In the genomic region with DNA sequence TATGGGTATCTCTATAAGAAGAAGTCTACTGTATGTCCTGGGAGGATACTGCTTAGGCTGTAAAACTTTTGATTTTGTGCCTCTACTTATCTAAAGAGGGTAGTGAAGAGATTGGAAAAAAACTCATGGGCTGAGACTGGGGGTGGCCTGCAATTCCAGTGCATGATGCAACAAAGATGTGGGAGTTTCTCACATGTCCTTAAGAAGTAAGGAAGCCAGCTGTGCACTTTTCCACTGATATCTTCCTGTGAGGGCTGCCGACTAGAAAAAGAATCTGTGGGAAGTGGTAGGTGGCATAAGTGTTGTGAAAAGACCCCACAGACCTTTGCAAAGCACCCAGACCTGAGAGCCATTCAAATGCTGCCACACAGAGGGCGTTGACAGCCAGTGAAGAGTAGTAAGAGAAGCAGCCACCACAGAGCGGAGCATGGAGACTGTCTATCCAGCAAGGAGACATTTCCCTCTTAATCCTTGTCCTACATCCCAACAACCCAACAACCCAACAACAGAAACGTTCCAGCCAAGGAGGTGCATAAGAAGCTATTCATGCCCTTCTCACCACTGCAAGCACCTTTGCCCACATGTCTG, we compare ENCODE assay signal across 1 cellular context.
TF ChIP-seq lines count a peak whose summit lies in the region.

No MANE protein-coding gene starts in this region.

TF ChIP-seq in GM23338, 12 proteins besides CTCF, POLR2A, EP300 and RAD21 (continued from another document):
- TF ChIP-seq EZH2 (IDR thresholded peaks at IDR 0.05; ENCODE audit: low read depth, unreplicated experiment) (no peak), STAT1 (IDR thresholded peaks at IDR 0.05; ENCODE audit: unreplicated experiment) (no peak), NANOG (IDR thresholded peaks at IDR 0.05; ENCODE audit: borderline replicate concordance) (no peak), ZNF114 (CRISPR knock-in tag; IDR thresholded peaks at IDR 0.05) (no peak), POLR2AphosphoS5 (IDR thresholded peaks at IDR 0.05; ENCODE audit: low read depth) (no peak)
- TF ChIP-seq, protein P1, sequence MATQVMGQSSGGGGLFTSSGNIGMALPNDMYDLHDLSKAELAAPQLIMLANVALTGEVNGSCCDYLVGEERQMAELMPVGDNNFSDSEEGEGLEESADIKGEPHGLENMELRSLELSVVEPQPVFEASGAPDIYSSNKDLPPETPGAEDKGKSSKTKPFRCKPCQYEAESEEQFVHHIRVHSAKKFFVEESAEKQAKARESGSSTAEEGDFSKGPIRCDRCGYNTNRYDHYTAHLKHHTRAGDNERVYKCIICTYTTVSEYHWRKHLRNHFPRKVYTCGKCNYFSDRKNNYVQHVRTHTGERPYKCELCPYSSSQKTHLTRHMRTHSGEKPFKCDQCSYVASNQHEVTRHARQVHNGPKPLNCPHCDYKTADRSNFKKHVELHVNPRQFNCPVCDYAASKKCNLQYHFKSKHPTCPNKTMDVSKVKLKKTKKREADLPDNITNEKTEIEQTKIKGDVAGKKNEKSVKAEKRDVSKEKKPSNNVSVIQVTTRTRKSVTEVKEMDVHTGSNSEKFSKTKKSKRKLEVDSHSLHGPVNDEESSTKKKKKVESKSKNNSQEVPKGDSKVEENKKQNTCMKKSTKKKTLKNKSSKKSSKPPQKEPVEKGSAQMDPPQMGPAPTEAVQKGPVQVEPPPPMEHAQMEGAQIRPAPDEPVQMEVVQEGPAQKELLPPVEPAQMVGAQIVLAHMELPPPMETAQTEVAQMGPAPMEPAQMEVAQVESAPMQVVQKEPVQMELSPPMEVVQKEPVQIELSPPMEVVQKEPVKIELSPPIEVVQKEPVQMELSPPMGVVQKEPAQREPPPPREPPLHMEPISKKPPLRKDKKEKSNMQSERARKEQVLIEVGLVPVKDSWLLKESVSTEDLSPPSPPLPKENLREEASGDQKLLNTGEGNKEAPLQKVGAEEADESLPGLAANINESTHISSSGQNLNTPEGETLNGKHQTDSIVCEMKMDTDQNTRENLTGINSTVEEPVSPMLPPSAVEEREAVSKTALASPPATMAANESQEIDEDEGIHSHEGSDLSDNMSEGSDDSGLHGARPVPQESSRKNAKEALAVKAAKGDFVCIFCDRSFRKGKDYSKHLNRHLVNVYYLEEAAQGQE (IDR thresholded peaks at IDR 0.05; ENCODE audit: unreplicated experiment) = no peak
- TF ChIP-seq, protein P2, sequence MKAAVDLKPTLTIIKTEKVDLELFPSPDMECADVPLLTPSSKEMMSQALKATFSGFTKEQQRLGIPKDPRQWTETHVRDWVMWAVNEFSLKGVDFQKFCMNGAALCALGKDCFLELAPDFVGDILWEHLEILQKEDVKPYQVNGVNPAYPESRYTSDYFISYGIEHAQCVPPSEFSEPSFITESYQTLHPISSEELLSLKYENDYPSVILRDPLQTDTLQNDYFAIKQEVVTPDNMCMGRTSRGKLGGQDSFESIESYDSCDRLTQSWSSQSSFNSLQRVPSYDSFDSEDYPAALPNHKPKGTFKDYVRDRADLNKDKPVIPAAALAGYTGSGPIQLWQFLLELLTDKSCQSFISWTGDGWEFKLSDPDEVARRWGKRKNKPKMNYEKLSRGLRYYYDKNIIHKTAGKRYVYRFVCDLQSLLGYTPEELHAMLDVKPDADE (IDR thresholded peaks at IDR 0.05) = no peak
- TF ChIP-seq, protein P3, sequence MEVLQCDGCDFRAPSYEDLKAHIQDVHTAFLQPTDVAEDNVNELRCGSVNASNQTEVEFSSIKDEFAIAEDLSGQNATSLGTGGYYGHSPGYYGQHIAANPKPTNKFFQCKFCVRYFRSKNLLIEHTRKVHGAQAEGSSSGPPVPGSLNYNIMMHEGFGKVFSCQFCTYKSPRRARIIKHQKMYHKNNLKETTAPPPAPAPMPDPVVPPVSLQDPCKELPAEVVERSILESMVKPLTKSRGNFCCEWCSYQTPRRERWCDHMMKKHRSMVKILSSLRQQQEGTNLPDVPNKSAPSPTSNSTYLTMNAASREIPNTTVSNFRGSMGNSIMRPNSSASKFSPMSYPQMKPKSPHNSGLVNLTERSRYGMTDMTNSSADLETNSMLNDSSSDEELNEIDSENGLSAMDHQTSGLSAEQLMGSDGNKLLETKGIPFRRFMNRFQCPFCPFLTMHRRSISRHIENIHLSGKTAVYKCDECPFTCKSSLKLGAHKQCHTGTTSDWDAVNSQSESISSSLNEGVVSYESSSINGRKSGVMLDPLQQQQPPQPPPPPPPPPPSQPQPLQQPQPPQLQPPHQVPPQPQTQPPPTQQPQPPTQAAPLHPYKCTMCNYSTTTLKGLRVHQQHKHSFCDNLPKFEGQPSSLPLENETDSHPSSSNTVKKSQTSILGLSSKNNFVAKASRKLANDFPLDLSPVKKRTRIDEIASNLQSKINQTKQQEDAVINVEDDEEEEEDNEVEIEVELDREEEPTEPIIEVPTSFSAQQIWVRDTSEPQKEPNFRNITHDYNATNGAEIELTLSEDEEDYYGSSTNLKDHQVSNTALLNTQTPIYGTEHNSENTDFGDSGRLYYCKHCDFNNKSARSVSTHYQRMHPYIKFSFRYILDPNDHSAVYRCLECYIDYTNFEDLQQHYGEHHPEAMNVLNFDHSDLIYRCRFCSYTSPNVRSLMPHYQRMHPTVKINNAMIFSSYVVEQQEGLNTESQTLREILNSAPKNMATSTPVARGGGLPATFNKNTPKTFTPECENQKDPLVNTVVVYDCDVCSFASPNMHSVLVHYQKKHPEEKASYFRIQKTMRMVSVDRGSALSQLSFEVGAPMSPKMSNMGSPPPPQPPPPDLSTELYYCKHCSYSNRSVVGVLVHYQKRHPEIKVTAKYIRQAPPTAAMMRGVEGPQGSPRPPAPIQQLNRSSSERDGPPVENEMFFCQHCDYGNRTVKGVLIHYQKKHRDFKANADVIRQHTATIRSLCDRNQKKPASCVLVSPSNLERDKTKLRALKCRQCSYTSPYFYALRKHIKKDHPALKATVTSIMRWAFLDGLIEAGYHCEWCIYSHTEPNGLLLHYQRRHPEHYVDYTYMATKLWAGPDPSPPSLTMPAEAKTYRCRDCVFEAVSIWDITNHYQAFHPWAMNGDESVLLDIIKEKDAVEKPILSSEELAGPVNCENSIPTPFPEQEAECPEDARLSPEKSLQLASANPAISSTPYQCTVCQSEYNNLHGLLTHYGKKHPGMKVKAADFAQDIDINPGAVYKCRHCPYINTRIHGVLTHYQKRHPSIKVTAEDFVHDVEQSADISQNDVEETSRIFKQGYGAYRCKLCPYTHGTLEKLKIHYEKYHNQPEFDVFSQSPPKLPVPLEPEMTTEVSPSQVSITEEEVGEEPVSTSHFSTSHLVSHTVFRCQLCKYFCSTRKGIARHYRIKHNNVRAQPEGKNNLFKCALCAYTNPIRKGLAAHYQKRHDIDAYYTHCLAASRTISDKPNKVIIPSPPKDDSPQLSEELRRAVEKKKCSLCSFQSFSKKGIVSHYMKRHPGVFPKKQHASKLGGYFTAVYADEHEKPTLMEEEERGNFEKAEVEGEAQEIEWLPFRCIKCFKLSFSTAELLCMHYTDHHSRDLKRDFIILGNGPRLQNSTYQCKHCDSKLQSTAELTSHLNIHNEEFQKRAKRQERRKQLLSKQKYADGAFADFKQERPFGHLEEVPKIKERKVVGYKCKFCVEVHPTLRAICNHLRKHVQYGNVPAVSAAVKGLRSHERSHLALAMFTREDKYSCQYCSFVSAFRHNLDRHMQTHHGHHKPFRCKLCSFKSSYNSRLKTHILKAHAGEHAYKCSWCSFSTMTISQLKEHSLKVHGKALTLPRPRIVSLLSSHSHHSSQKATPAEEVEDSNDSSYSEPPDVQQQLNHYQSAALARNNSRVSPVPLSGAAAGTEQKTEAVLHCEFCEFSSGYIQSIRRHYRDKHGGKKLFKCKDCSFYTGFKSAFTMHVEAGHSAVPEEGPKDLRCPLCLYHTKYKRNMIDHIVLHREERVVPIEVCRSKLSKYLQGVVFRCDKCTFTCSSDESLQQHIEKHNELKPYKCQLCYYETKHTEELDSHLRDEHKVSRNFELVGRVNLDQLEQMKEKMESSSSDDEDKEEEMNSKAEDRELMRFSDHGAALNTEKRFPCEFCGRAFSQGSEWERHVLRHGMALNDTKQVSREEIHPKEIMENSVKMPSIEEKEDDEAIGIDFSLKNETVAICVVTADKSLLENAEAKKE (CRISPR knock-in tag; IDR thresholded peaks at IDR 0.05) = no peak
